ENCODE assay signal across 8 cellular contexts in the genomic region with DNA sequence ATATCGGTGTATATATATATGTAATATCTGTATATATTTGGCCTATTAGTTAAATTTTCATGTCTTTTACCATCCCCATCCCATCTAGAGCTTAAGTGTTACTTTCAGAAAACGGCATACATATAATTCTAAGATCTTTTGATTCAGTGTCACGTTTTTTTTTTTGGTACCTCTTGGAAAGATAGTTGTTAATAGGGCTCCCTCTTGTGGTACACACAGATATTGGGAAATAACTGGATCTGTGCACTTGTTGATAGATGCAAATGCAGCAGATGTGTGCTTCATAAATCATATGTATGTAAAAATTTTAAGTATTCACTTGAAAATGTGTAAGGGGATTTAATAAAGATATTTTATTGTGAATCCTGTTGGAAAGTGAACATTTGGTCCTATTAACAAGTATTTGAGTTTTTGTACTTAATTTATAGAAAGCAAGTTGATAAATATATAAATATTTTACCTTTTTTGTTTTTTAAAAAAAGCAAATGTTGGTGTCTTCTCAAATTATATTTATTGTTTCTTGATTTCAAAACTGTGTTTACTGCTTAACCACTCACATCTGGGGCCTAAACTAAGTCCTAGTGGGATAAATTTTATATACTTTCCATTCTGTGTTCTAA.
A peak's percentile ranks its signal among the peaks of the same experiment; 100 is the strongest.
DNase-seq lines count a peak whose midpoint lies in the region; ATAC-seq, FAIRE-seq and TF ChIP-seq lines count a peak whose summit lies in the region.

No MANE protein-coding gene starts in this region.

- H3K27me3 Mint-ChIP-seq in activated CD8-positive, alpha-beta T cell treated with anti-CD3 and anti-CD28 coated beads, Interleukin-2, amount 10 ng/mL, durations not matched to agents 7 days and 5 days (ENCODE audit: low read depth), result no peaks in the 10 kb centered on the region

- H3K4me1 Mint-ChIP-seq in activated CD8-positive, alpha-beta T cell treated with anti-CD3 and anti-CD28 coated beads, Interleukin-2, amount 10 ng/mL, durations not matched to agents 7 days and 5 days (ENCODE audit: low read depth), result peaks cover 5% of the 10 kb centered on the region

- peak; percentile 57 for ATAC-seq in Right ventricle myocardium inferior
- peak; percentile 71 for ATAC-seq in HG03175 (IDR thresholded peaks at IDR 0.05; ENCODE audit: unreplicated experiment)
- peak; percentile 65 for ATAC-seq in activated CD8-positive, alpha-beta T cell treated with anti-CD3 and anti-CD28 coated beads, Interleukin-2, amount 10 ng/mL, durations not matched to agents 7 days and 5 days
- peak; percentile 77 for ATAC-seq in Right ventricle myocardium superior (ENCODE audit: poor library complexity)

- CTCF ChIA-PET in activated CD8-positive, alpha-beta T cell treated with anti-CD3 and anti-CD28 coated beads, Interleukin-2, amount 10 ng/mL, durations not matched to agents 7 days and 5 days (lab: Charles Lee), result interaction anchor here (0.6 to 3.2 kb wide), 13 partner anchors 12 to 982 kb away, joined by 3 to 39 read pairs (median 5); partner anchors contain the start of genes BMP2K and FRAS1

- H3K9me3 Mint-ChIP-seq in activated CD8-positive, alpha-beta T cell treated with anti-CD3 and anti-CD28 coated beads, Interleukin-2, amount 10 ng/mL, durations not matched to agents 7 days and 5 days (ENCODE audit: insufficient read depth), result no peaks in the 10 kb centered on the region

- H3K27ac Mint-ChIP-seq in activated CD8-positive, alpha-beta T cell treated with anti-CD3 and anti-CD28 coated beads, Interleukin-2, amount 10 ng/mL, durations not matched to agents 7 days and 5 days, result no peak overlapping the region

- POLR2A ChIA-PET in activated CD8-positive, alpha-beta T cell treated with anti-CD3 and anti-CD28 coated beads, Interleukin-2, amount 10 ng/mL, durations not matched to agents 7 days and 5 days (lab: Charles Lee), result interaction anchor here (0.6 kb wide), 1 partner anchor 57 kb away, joined by 4 read pairs; no protein-coding TSS in a partner anchor

- DNase-seq in Right ventricle myocardium inferior (ENCODE audit: missing footprints) (no peak), cardiac septum (ENCODE audit: low spot score) (no peak), NCI-H2227 (lab: John Stamatoyannopoulos, UW; ENCODE audit: unreplicated experiment) (peak; percentile 61), Right ventricle myocardium superior (no peak), putamen (ENCODE audit: low spot score) (peak; percentile 64), H54 (ENCODE audit: insufficient read length, low spot score) (no peak)
- peak; percentile 46 for DNase-seq in activated CD8-positive, alpha-beta T cell treated with anti-CD3 and anti-CD28 coated beads, Interleukin-2, amount 10 ng/mL, durations not matched to agents 7 days and 5 days

- H3K4me3 Mint-ChIP-seq in activated CD8-positive, alpha-beta T cell treated with anti-CD3 and anti-CD28 coated beads, Interleukin-2, amount 10 ng/mL, durations not matched to agents 7 days and 5 days, result no peak overlapping the region

- intact Hi-C loops in Right ventricle myocardium inferior (cut with DNase I), result loop anchor here (1.0 to 10.0 kb wide), 2 partner anchors 252 to 910 kb away; no protein-coding TSS in a partner anchor
- intact Hi-C loops in cardiac septum (cut with DNase I), result loop anchor here (1.0 to 5.0 kb wide), 3 partner anchors 87 to 252 kb away; partner anchors contain the start of gene BMP2K
- intact Hi-C loops in Right ventricle myocardium superior (cut with DNase I), result loop anchor here (2.0 to 10.0 kb wide), 3 partner anchors 88 to 900 kb away; partner anchors contain the start of gene BMP2K

- TF ChIP-seq POLR2A in H54 (IDR thresholded peaks at IDR 0.05; ENCODE audit: low read depth, low read length), result no peak

- peaks cover 15% of the 10 kb centered on the region for H3K36me3 Mint-ChIP-seq in activated CD8-positive, alpha-beta T cell treated with anti-CD3 and anti-CD28 coated beads, Interleukin-2, amount 10 ng/mL, durations not matched to agents 7 days and 5 days (ENCODE audit: low read depth)

- FAIRE-seq in H54 (lab: Jason Lieb, UNC), result no peak

Comparison
In these comparisons a context has a peak if more than half of its experiments do, and no peak if none do; other contexts are left out.
1. DNase-seq: peak in NCI-H2227 (single experiment), activated CD8-positive, alpha-beta T cell treated with anti-CD3 and anti-CD28 coated beads, Interleukin-2, amount 10 ng/mL, durations not matched to agents 7 days and 5 days (single experiment) and putamen (single experiment); none in Right ventricle myocardium inferior (single experiment), cardiac septum (single experiment), Right ventricle myocardium superior (single experiment) and H54 (single experiment).
2. Peak in every context shown above with its lines, with median percentiles within 50 percentile points of each other: ATAC-seq.